Comparison of ENCODE assay signal across 16 cellular contexts in genomic region chr16:51149721-51150158, GRCh38. TPM values are rescaled to one million over a fixed set of nuclear protein-coding genes. Genes with fewer than 3 reads are reported as not detected.
DNase-seq lines count a peak whose midpoint lies in the region; ATAC-seq and TF ChIP-seq lines count a peak whose summit lies in the region.
"Had no signal": no experiment of that assay in that cellular context is flagged by ENCODE, and none has a peak within 500 bp of the region (broad histone marks: within the 10 kb centered on the region; RNA-seq: fewer than 3 reads in every experiment).

No MANE protein-coding gene starts in this region.

- TF ChIP-seq CTCF in fibroblast of villous mesenchyme (IDR thresholded peaks at IDR 0.05; ENCODE audit: insufficient read depth, low read depth, low read length): no peak

- H3K4me3 ChIP-seq in SJCRH30 (peak overlapping the region; percentile 59), fibroblast of villous mesenchyme (ENCODE audit: low read depth, low read length) (peak overlapping the region; percentile 64), neuron (ENCODE audit: low read length) (peak overlapping the region; percentile 99)

- H3K9me3 ChIP-seq in SJCRH30 (replicated peaks): no peaks in the 10 kb centered on the region
- H3K9me3 ChIP-seq in neuron (ENCODE audit: low read length): no peaks in the 10 kb centered on the region
- H3K9me3 ChIP-seq: psoas muscle had no signal

- H3K4me1 ChIP-seq in SJCRH30: no peaks in the 10 kb centered on the region
- peaks cover 45% of the 10 kb centered on the region for H3K4me1 ChIP-seq in neuron (ENCODE audit: insufficient read depth, low read length)
- H3K4me1 ChIP-seq: psoas muscle had no signal

- no peaks in the 10 kb centered on the region for H3K27me3 ChIP-seq in SJCRH30
- H3K27me3 ChIP-seq in neuron (ENCODE audit: insufficient read depth, low read length): no peaks in the 10 kb centered on the region

- H3K36me3 ChIP-seq in SJCRH30 (no peaks in the 10 kb centered on the region), neuron (ENCODE audit: insufficient read depth, low read length) (no peaks in the 10 kb centered on the region)

- H3K27ac ChIP-seq in SJCRH30: no peak overlapping the region
- H3K27ac ChIP-seq: psoas muscle had no signal

- no peak overlapping the region for H2AFZ ChIP-seq in neuron (ENCODE audit: low read depth, low read length)

- DNase-seq in Daoy (ENCODE audit: low read depth): peak; percentile 29
- no peak for DNase-seq in SJCRH30
- no peak for DNase-seq in fibroblast of villous mesenchyme (ENCODE audit: low read depth)
- no peak for DNase-seq in stimulated activated CD4-positive, alpha-beta T cell treated with anti-CD3 and anti-CD28 coated beads, Interleukin-1b, Interleukin-23, amount 100 ng/mL, for 48 hours
- DNase-seq in SHP77 (lab: John Stamatoyannopoulos, UW): no peak
- DNase-seq: activated CD4-positive, alpha-beta T cell treated with anti-CD3 and anti-CD28 coated beads for 4 hours; activated naive CD4-positive, alpha-beta T cell; COR-L47; effector memory CD4-positive, alpha-beta T cell; Karpas-422; NCI-H2171 treated with DMSO at 0.1 percent for 48 hours; psoas muscle; SIG-M5 had no signal

- ATAC-seq in GM21390 (IDR thresholded peaks at IDR 0.05; ENCODE audit: unreplicated experiment) (no peak), HG03354 (IDR thresholded peaks at IDR 0.05; ENCODE audit: poor library complexity, severe bottlenecking, unreplicated experiment) (no peak)
- ATAC-seq: psoas muscle had no signal

RNA-seq across cellular contexts. Expression of gene SALL1, which starts 1.3 kb away (rescaled TPM):
- 0.48 and 0.57 TPM in 2 replicates for total RNA-seq in Daoy (2014; rRNA removed; shearing (Covaris generic))
- 2.0 and 2.3 TPM in 2 replicates for total RNA-seq in SJCRH30 (2014; rRNA removed; shearing (Covaris generic))
- 3.5 and 4.5 TPM in 2 replicates for total RNA-seq in fibroblast of villous mesenchyme
- total RNA-seq: psoas muscle had no signal
